ENCODE assay signal across 11 cellular contexts in the genomic region with DNA sequence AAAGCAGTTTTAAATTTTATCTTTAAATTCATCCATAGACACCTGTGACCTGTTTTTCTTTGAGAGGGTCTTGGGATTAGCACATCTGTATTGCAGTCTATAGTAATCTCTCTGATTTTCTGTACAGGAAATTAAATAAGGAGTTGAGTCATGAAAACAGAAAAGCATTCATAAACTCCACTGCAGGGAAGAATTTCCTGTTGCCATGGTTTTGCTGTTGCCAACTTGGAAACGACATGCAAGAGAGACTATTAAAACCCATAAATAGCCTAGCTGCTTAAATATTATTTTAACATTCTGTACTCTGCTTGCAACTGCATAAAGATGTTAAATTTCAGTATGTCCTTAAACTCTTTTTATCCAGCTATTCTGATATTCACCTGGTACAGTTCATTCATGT.
DNase-seq lines count a peak whose midpoint lies in the region; ATAC-seq, FAIRE-seq and TF ChIP-seq lines count a peak whose summit lies in the region.
"Had no signal": no experiment of that assay in that cellular context is flagged by ENCODE, and none has a peak within 500 bp of the region (broad histone marks: within the 10 kb centered on the region; RNA-seq: fewer than 3 reads in every experiment).

No MANE protein-coding gene starts in this region.

- intact Hi-C loops in right lobe of liver (cut with DNase I) = no loop called here
- intact Hi-C loops in HepG2 (cut with micrococcal nuclease; ENCODE audit: unreplicated experiment) = no loop called here

- TF ChIP-seq POLR2A in right lobe of liver (IDR thresholded peaks at IDR 0.05) (no peak), HepG2 (IDR thresholded peaks at IDR 0.05; ENCODE audit: insufficient read depth in 1 of 2, low read depth in 2 of 2, low read length in 2 of 2) (no peak)

- H3K4me1 ChIP-seq in right lobe of liver (no peaks in the 10 kb centered on the region), HepG2 (ENCODE audit: insufficient read depth, low read length) (peaks cover 18% of the 10 kb centered on the region), Karpas-422 (ENCODE audit: low read length) (no peaks in the 10 kb centered on the region)

- no peak overlapping the region for H3K9ac ChIP-seq in HepG2 (ENCODE audit: insufficient read depth, low read depth, low read length)
- H3K9ac ChIP-seq in Karpas-422 (ENCODE audit: low read length) = no peak overlapping the region

- no peak overlapping the region for H3K4me2 ChIP-seq in HepG2 (ENCODE audit: low read depth, low read length)
- H3K4me2 ChIP-seq in Karpas-422 (ENCODE audit: low read depth, low read length, poor library complexity, severe bottlenecking) = no peak overlapping the region

- CTCF ChIA-PET in HepG2 (lab: Yijun Ruan, JAX; ENCODE audit: low intra/inter-chr PET ratio, low total read pairs) = no interaction called here

- H3K9me2 ChIP-seq in Karpas-422 (replicated peaks; ENCODE audit: insufficient read depth, low read length) = no peaks in the 10 kb centered on the region

- H3K9me3 ChIP-seq in right lobe of liver (no peaks in the 10 kb centered on the region), HepG2 (ENCODE audit: low read length) (peaks cover 19% of the 10 kb centered on the region), Karpas-422 (ENCODE audit: low read length) (no peaks in the 10 kb centered on the region)

- no peak overlapping the region for H3K4me3 ChIP-seq in right lobe of liver
- H3K4me3 ChIP-seq in HepG2 (replicated peaks in 1 of 3; ENCODE audit: insufficient read depth in 1 of 3, low read depth in 2 of 3, low read length in 3 of 3) = no peak overlapping the region
- no peak overlapping the region for H3K4me3 ChIP-seq in Karpas-422 (ENCODE audit: low read length)

- ATAC-seq in right lobe of liver = peak; percentile 24 to 57 (median 38)
- ATAC-seq in HepG2 = no peak
- peak; percentile 12 for ATAC-seq in left lobe of liver
- ATAC-seq in HG03432 (IDR thresholded peaks at IDR 0.05; ENCODE audit: unreplicated experiment) = no peak
- no peak for ATAC-seq in HG02840 (IDR thresholded peaks at IDR 0.05; ENCODE audit: low FRiP score, unreplicated experiment)
- ATAC-seq: activated CD8-positive, alpha-beta T cell treated with anti-CD3 and anti-CD28 coated beads, Interleukin-2, amount 10 ng/mL, durations not matched to agents 7 days and 5 days had no signal

- H4K20me1 ChIP-seq in HepG2 (ENCODE audit: insufficient read depth, low read length) = no peaks in the 10 kb centered on the region
- H4K20me1 ChIP-seq in Karpas-422 (ENCODE audit: insufficient read depth, low read depth, low read length) = no peaks in the 10 kb centered on the region

- H3K27me3 ChIP-seq in right lobe of liver (no peaks in the 10 kb centered on the region), HepG2 (ENCODE audit: control insufficient read depth in 1 of 2, insufficient read depth in 2 of 2, low read length in 2 of 2) (no peaks in the 10 kb centered on the region), Karpas-422 (ENCODE audit: low read length) (no peaks in the 10 kb centered on the region)

- in situ Hi-C loops in HepG2 (cut with HindIII; ENCODE audit: extremely low pct_ligation_motif_present, low pct_unique_long_range_greater_than_20kb) = no loop called here

- TF ChIP-seq CTCF in right lobe of liver (IDR thresholded peaks at IDR 0.05) (no peak), HepG2 (CRISPR knock-in tag; IDR thresholded peaks at IDR 0.05) (no peak)

- no peak for FAIRE-seq in HepG2 (lab: Jason Lieb, UNC)

- 65% methylated on average over 1 of the region's 1 CpG for WGBS in right lobe of liver (ENCODE audit: insufficient coverage, low coverage, low lambda C conversion rate, missing lambda C conversion rate)
- WGBS in HepG2 (ENCODE audit: low lambda C conversion rate) = 94% methylated on average over 1 of the region's 1 CpG

- no peak for TF ChIP-seq RAD21 in HepG2 (CRISPR knock-in tag; IDR thresholded peaks at IDR 0.05)

- H3K36me3 ChIP-seq in right lobe of liver (no peaks in the 10 kb centered on the region), HepG2 (replicated peaks in 1 of 2; ENCODE audit: control insufficient read depth in 1 of 2, insufficient read depth in 2 of 2, low read length in 2 of 2) (peaks cover 0 to 9% of the 10 kb centered on the region in 2 experiments; a peak in 2 of 5 replicates), Karpas-422 (ENCODE audit: insufficient read depth, low read length) (no peaks in the 10 kb centered on the region)

- H2AFZ ChIP-seq in HepG2 (ENCODE audit: low read length) (no peak overlapping the region), Karpas-422 (ENCODE audit: low read length) (no peak overlapping the region)

- H3K79me2 ChIP-seq in HepG2 (ENCODE audit: insufficient read depth, low read length) (no peaks in the 10 kb centered on the region), Karpas-422 (ENCODE audit: low read length) (no peaks in the 10 kb centered on the region)

- no TSS peak for BruUV-seq in HepG2 (replicated peaks; lab: Mats Ljungman, UMichigan)

- POLR2A ChIA-PET in HepG2 (lab: Yijun Ruan, JAX) = no interaction called here

- H3K27ac ChIP-seq in right lobe of liver (no peak overlapping the region), HepG2 (ENCODE audit: extremely low read length, insufficient read depth, low read length) (no peak overlapping the region), cingulate gyrus (ENCODE audit: low read depth, low read length) (peak overlapping the region; percentile 79), Karpas-422 (ENCODE audit: low read length) (no peak overlapping the region)
- H3K27ac ChIP-seq: RWPE1 had no signal

- no peak for DNase-seq in right lobe of liver
- DNase-seq in HepG2 (ENCODE audit: low spot score) = no peak
- no peak for DNase-seq in left lobe of liver (ENCODE audit: low spot score)
- DNase-seq in Karpas-422 = no peak
- DNase-seq in UCSD-AML1 (lab: John Stamatoyannopoulos, UW; ENCODE audit: unreplicated experiment) = no peak
- DNase-seq: activated CD8-positive, alpha-beta T cell treated with anti-CD3 and anti-CD28 coated beads, Interleukin-2, amount 10 ng/mL, durations not matched to agents 7 days and 5 days; NCI-H1694 had no signal

- TF ChIP-seq EP300 in HepG2 (IDR thresholded peaks at IDR 0.05; ENCODE audit: low read depth in 2 of 2, low read length in 2 of 2) (no peak), HepG2 (CRISPR knock-in tag; IDR thresholded peaks at IDR 0.05; ENCODE audit: borderline replicate concordance) (no peak)

TF ChIP-seq in HepG2, 621 proteins besides CTCF, POLR2A, EP300 and RAD21 (continues in another document):
- no peak for TF ChIP-seq NFE2L1 (CRISPR knock-in tag; IDR thresholded peaks at IDR 0.05; ENCODE audit: borderline replicate concordance)
- no peak for TF ChIP-seq KDM6A (CRISPR knock-in tag; IDR thresholded peaks at IDR 0.05; ENCODE audit: low read depth)
- TF ChIP-seq ZNF746 (CRISPR knock-in tag; IDR thresholded peaks at IDR 0.05) = no peak
- TF ChIP-seq RXRB (CRISPR knock-in tag; IDR thresholded peaks at IDR 0.05; ENCODE audit: borderline replicate concordance) = no peak
- TF ChIP-seq ZBTB21 (CRISPR knock-in tag; IDR thresholded peaks at IDR 0.05) = no peak
- TF ChIP-seq ZNF772 (CRISPR knock-in tag; IDR thresholded peaks at IDR 0.05) = no peak
- TF ChIP-seq ETV6 (CRISPR knock-in tag; conservative IDR thresholded peaks at IDR 0.05) = no peak
- TF ChIP-seq, protein P1, sequence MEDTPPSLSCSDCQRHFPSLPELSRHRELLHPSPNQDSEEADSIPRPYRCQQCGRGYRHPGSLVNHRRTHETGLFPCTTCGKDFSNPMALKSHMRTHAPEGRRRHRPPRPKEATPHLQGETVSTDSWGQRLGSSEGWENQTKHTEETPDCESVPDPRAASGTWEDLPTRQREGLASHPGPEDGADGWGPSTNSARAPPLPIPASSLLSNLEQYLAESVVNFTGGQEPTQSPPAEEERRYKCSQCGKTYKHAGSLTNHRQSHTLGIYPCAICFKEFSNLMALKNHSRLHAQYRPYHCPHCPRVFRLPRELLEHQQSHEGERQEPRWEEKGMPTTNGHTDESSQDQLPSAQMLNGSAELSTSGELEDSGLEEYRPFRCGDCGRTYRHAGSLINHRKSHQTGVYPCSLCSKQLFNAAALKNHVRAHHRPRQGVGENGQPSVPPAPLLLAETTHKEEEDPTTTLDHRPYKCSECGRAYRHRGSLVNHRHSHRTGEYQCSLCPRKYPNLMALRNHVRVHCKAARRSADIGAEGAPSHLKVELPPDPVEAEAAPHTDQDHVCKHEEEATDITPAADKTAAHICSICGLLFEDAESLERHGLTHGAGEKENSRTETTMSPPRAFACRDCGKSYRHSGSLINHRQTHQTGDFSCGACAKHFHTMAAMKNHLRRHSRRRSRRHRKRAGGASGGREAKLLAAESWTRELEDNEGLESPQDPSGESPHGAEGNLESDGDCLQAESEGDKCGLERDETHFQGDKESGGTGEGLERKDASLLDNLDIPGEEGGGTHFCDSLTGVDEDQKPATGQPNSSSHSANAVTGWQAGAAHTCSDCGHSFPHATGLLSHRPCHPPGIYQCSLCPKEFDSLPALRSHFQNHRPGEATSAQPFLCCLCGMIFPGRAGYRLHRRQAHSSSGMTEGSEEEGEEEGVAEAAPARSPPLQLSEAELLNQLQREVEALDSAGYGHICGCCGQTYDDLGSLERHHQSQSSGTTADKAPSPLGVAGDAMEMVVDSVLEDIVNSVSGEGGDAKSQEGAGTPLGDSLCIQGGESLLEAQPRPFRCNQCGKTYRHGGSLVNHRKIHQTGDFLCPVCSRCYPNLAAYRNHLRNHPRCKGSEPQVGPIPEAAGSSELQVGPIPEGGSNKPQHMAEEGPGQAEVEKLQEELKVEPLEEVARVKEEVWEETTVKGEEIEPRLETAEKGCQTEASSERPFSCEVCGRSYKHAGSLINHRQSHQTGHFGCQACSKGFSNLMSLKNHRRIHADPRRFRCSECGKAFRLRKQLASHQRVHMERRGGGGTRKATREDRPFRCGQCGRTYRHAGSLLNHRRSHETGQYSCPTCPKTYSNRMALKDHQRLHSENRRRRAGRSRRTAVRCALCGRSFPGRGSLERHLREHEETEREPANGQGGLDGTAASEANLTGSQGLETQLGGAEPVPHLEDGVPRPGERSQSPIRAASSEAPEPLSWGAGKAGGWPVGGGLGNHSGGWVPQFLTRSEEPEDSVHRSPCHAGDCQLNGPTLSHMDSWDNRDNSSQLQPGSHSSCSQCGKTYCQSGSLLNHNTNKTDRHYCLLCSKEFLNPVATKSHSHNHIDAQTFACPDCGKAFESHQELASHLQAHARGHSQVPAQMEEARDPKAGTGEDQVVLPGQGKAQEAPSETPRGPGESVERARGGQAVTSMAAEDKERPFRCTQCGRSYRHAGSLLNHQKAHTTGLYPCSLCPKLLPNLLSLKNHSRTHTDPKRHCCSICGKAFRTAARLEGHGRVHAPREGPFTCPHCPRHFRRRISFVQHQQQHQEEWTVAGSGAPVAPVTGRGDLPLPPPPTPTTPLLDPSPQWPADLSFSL (CRISPR knock-in tag; IDR thresholded peaks at IDR 0.05) = no peak
- TF ChIP-seq ZNF224 (CRISPR knock-in tag; IDR thresholded peaks at IDR 0.05) = no peak

Comparison
In these comparisons a context has a peak if more than half of its experiments do, and no peak if none do; other contexts are left out.
1. ATAC-seq: peak in right lobe of liver (4 of 4) and left lobe of liver (single experiment); none in HepG2 (single experiment), HG03432 (single experiment) and HG02840 (single experiment).